In genomic region chr17:62827722-62828498, GRCh38 we compare ENCODE assay signal across 3 cellular contexts.
TF ChIP-seq lines count a peak whose summit lies in the region.

No MANE protein-coding gene starts in this region.

TF ChIP-seq in A549, 52 proteins besides CTCF, POLR2A, EP300 and RAD21:
- TF ChIP-seq HOXA7 (CRISPR knock-in tag; IDR thresholded peaks at IDR 0.05) (no peak), EHMT2 (IDR thresholded peaks at IDR 0.05; ENCODE audit: low read depth) (no peak), HDAC2 (IDR thresholded peaks at IDR 0.05) (no peak), KDM5A (IDR thresholded peaks at IDR 0.05) (no peak), GATA3 (IDR thresholded peaks at IDR 0.05; ENCODE audit: borderline replicate concordance) (no peak; the same call in 1 of the 2 replicates), MAFK (IDR thresholded peaks at IDR 0.05; ENCODE audit: partially characterized antibody) (no peak), TFCP2L1 (CRISPR knock-in tag; IDR thresholded peaks at IDR 0.05) (no peak), CEBPB (IDR thresholded peaks at IDR 0.05) (no peak), MAZ (IDR thresholded peaks at IDR 0.05; ENCODE audit: borderline replicate concordance, low read depth, low read length) (no peak), ZFP36 (IDR thresholded peaks at IDR 0.05; ENCODE audit: borderline replicate concordance, partially characterized antibody) (no peak), NFE2L2 (conservative IDR thresholded peaks at IDR 0.05; ENCODE audit: low read length) (no peak), PBX3 (IDR thresholded peaks at IDR 0.05) (no peak), EHF (CRISPR knock-in tag; IDR thresholded peaks at IDR 0.05) (no peak), HMGXB4 (CRISPR knock-in tag; IDR thresholded peaks at IDR 0.05; ENCODE audit: borderline replicate concordance) (no peak), ZSCAN20 (CRISPR knock-in tag; IDR thresholded peaks at IDR 0.05) (no peak), E2F6 (IDR thresholded peaks at IDR 0.05; ENCODE audit: borderline replicate concordance, low read depth) (no peak), SREBF2 (IDR thresholded peaks at IDR 0.05) (no peak), CHD4 (IDR thresholded peaks at IDR 0.05; ENCODE audit: borderline replicate concordance) (no peak)

TF ChIP-seq in IMR-90, 13 proteins besides CTCF, POLR2A, EP300 and RAD21:
- no peak for TF ChIP-seq RCOR1 (IDR thresholded peaks at IDR 0.05; ENCODE audit: insufficient replicate concordance, low read length)
- peak; percentile 85 for TF ChIP-seq CEBPB (IDR thresholded peaks at IDR 0.05; ENCODE audit: low read depth, low read length)
- TF ChIP-seq BHLHE40 (IDR thresholded peaks at IDR 0.05; ENCODE audit: low read depth, low read length) = no peak

TF ChIP-seq in SK-N-SH treated with all-trans-retinoic acid at 6 μM for 48 hours, 23 proteins besides CTCF, POLR2A, EP300 and RAD21:
- no peak for TF ChIP-seq TCF4 (CRISPR knock-in tag; IDR thresholded peaks at IDR 0.05; ENCODE audit: borderline replicate concordance)
- TF ChIP-seq TSHZ2 (CRISPR knock-in tag; IDR thresholded peaks at IDR 0.05) = no peak
- peak; percentile 78 for TF ChIP-seq ISL1 (CRISPR knock-in tag; IDR thresholded peaks at IDR 0.05)
- TF ChIP-seq ZFP30 (CRISPR knock-in tag; IDR thresholded peaks at IDR 0.05) = 0 out of 2 replicates have a peak, but pooled peaks have one; percentile 2
- TF ChIP-seq ESRRG (CRISPR knock-in tag; IDR thresholded peaks at IDR 0.05) = no peak
- no peak for TF ChIP-seq SNAI2 (CRISPR knock-in tag; IDR thresholded peaks at IDR 0.05)
- TF ChIP-seq POU6F1 (CRISPR knock-in tag; IDR thresholded peaks at IDR 0.05; ENCODE audit: borderline replicate concordance, low read depth) = no peak
- TF ChIP-seq ZNF8 (CRISPR knock-in tag; IDR thresholded peaks at IDR 0.05) = no peak
- no peak for TF ChIP-seq OSR1 (CRISPR knock-in tag; IDR thresholded peaks at IDR 0.05)
- TF ChIP-seq CREB5 (CRISPR knock-in tag; IDR thresholded peaks at IDR 0.05; ENCODE audit: low read depth) = peak; percentile 68; the same call in 1 of the 2 replicates
- TF ChIP-seq ZFP3 (CRISPR knock-in tag; IDR thresholded peaks at IDR 0.05) = peak; percentile 74
- TF ChIP-seq ARNTL (CRISPR knock-in tag; IDR thresholded peaks at IDR 0.05; ENCODE audit: borderline replicate concordance, low read depth) = no peak
